Comparison of ENCODE assay signal across 22 cellular contexts in genomic region chr5:153704110-153704509, GRCh38.
"Had no signal": no experiment of that assay in that cellular context is flagged by ENCODE, and none has a peak within 500 bp of the region (broad histone marks: within the 10 kb centered on the region; RNA-seq: fewer than 3 reads in every experiment).

No MANE protein-coding gene starts in this region.

- H3K36me3 ChIP-seq: gastroesophageal sphincter, neutrophil, pancreas, sigmoid colon, tibial artery had no signal

- H3K27ac ChIP-seq: epithelial cell of prostate, gastroesophageal sphincter, neutrophil, pancreas, sigmoid colon, testis, tibial artery had no signal

- H3K9me3 ChIP-seq: gastroesophageal sphincter, mucosa of descending colon, neutrophil, pancreas, sigmoid colon, testis, tibial artery had no signal

- ATAC-seq: esophagus mucosa; gastroesophageal sphincter; mucosa of descending colon; natural killer cell treated with Interleukin-12 subunit alpha and Interleukin-12 subunit beta and Interleukin-15 and Interleukin-18, amount 100 ng/mL, for 72 hours; pancreas; stimulated activated memory B cell treated with anti-CD40 and anti-IgM and Interleukin-4, amounts not matched to agents 10 μg/mL and 1 μg/mL and 100 μg/mL, for 72 hours; stimulated activated naive CD8-positive, alpha-beta T cell treated with anti-CD3 and anti-CD28 coated beads, Interleukin-15, Interleukin-2, amounts not matched to agents 100 U/mL and 50 U/mL, for 24 hours had no signal

- DNase-seq: cortex of kidney; foreskin fibroblast; hypothalamus; immature natural killer cell; islet precursor cell; kidney glomerular epithelial cell; mesenchymal stem cell; mucosa of descending colon; naive B cell; pancreas; sigmoid colon; stimulated activated CD4-positive, alpha-beta T cell treated with anti-CD3 and anti-CD28 coated beads, Interleukin-4, amount 100 ng/mL, for 4 hours; stimulated activated naive CD8-positive, alpha-beta T cell treated with anti-CD3 and anti-CD28 coated beads, Interleukin-15, Interleukin-2, amounts not matched to agents 100 U/mL and 50 U/mL, for 24 hours; substantia nigra; testis; tibial artery had no signal

- H3K4me1 ChIP-seq: gastroesophageal sphincter, pancreas, sigmoid colon, testis, tibial artery had no signal

- H3K4me3 ChIP-seq: gastroesophageal sphincter, mucosa of descending colon, pancreas, sigmoid colon, testis, tibial artery had no signal

- H3K27me3 ChIP-seq: gastroesophageal sphincter, neutrophil, pancreas, sigmoid colon, testis, tibial artery had no signal
